Comparison of ENCODE assay signal across 8 cellular contexts in genomic region chr19:19514881-19515763, GRCh38. TPM values are rescaled to one million over a fixed set of nuclear protein-coding genes. Genes with fewer than 3 reads are reported as not detected.
DNase-seq lines count a peak whose midpoint lies in the region; TF ChIP-seq lines count a peak whose summit lies in the region.

Gene TSSK6 (minus strand): TSS chr19:19515548. CDS start chr19:19515427, 121 bp downstream.

- H3K4me3 ChIP-seq in ascending aorta (peak within 1 kb of the TSS; percentile 83 to 87), thymus (ENCODE audit: low read length) (peak within 1 kb of the TSS; percentile 54)

- 90% methylated on average over 78 of the region's 78 CpGs for WGBS in thymus

- H3K9me3 ChIP-seq in ascending aorta (no peaks in the 10 kb centered on the region), thymus (ENCODE audit: control insufficient read depth) (peaks cover 3% of the 10 kb centered on the region)

- peaks cover 7% of the 10 kb centered on the region for H3K4me1 Mint-ChIP-seq in T-helper 2 cell treated with Interferon-gamma antibody and Interleukin-4, amounts not matched to agents 5 μg/mL and 100 μg/mL, for 36 hours (ENCODE audit: low read depth)

- H3K4me1 ChIP-seq in ascending aorta (peaks cover 6 to 14% of the 10 kb centered on the region in 2 donors), thymus (ENCODE audit: control insufficient read depth, insufficient read depth, low read length) (peaks cover 14% of the 10 kb centered on the region)

- H3K27ac Mint-ChIP-seq in T-helper 2 cell treated with Interferon-gamma antibody and Interleukin-4, amounts not matched to agents 5 μg/mL and 100 μg/mL, for 36 hours: peak within 1 kb of the TSS; percentile 94

- no peaks in the 10 kb centered on the region for H3K9me3 Mint-ChIP-seq in T-helper 2 cell treated with Interferon-gamma antibody and Interleukin-4, amounts not matched to agents 5 μg/mL and 100 μg/mL, for 36 hours

- H3K36me3 ChIP-seq in ascending aorta (peaks cover 0 to 2% of the 10 kb centered on the region in 2 donors), thymus (ENCODE audit: control insufficient read depth, insufficient read depth) (peaks cover 13% of the 10 kb centered on the region)

- DNase-seq in T-helper 2 cell treated with Interferon-gamma antibody and Interleukin-4, amounts not matched to agents 5 μg/mL and 100 μg/mL, for 36 hours (ENCODE audit: low spot score): no peak
- DNase-seq in T-helper 2 cell (no peak), ascending aorta (ENCODE audit: low spot score in 2 of 2) (no peak), NCI-H187 treated with DMSO at 0.1 percent for 48 hours (lab: John Stamatoyannopoulos, UW) (no peak), iPS-NIHi7 (ENCODE audit: extremely low spot score) (no peak)
- DNase-seq in stimulated activated CD4-positive, alpha-beta T cell treated with anti-CD3 and anti-CD28 coated beads, Interleukin-4, amount 100 ng/mL, for 4 hours: no peak

- no peaks in the 10 kb centered on the region for H3K27me3 Mint-ChIP-seq in T-helper 2 cell treated with Interferon-gamma antibody and Interleukin-4, amounts not matched to agents 5 μg/mL and 100 μg/mL, for 36 hours (ENCODE audit: low read depth)

- intact Hi-C loops in ascending aorta (cut with DNase I): loop anchor here (10.0 kb wide), 1 partner anchor 320 kb away; the partner anchor contains the start of genes BORCS8 and RFXANK

- H3K4me3 Mint-ChIP-seq in T-helper 2 cell treated with Interferon-gamma antibody and Interleukin-4, amounts not matched to agents 5 μg/mL and 100 μg/mL, for 36 hours: peak within 1 kb of the TSS; percentile 94

- peaks cover 14% of the 10 kb centered on the region for H3K36me3 Mint-ChIP-seq in T-helper 2 cell treated with Interferon-gamma antibody and Interleukin-4, amounts not matched to agents 5 μg/mL and 100 μg/mL, for 36 hours (ENCODE audit: low read depth)

- no peak for TF ChIP-seq CTCF in ascending aorta (IDR thresholded peaks at IDR 0.05)

- H3K27ac ChIP-seq in ascending aorta (peak within 1 kb of the TSS; percentile 75 to 80), layer of hippocampus (ENCODE audit: low read depth, low read length) (peak within 1 kb of the TSS; percentile 86), thymus (ENCODE audit: low read depth) (peak within 1 kb of the TSS; percentile 86)

- H3K27me3 ChIP-seq in ascending aorta (no peaks in the 10 kb centered on the region), layer of hippocampus (ENCODE audit: control insufficient read depth, insufficient read depth, low read length) (no peaks in the 10 kb centered on the region), thymus (ENCODE audit: control insufficient read depth, insufficient read depth) (no peaks in the 10 kb centered on the region)

RNA-seq across cellular contexts. Expression of gene TSSK6, which starts in this region (rescaled TPM):
- not detected for total RNA-seq in ascending aorta
- polyA plus RNA-seq in thymus: 3.0 TPM
